18 cellular contexts compared by ENCODE assay signal in genomic region chr14:104789752-104790743, GRCh38. TPM values are rescaled to one million over a fixed set of nuclear protein-coding genes. Genes with fewer than 3 reads are reported as not detected.
DNase-seq lines count a peak whose midpoint lies in the region; ATAC-seq and TF ChIP-seq lines count a peak whose summit lies in the region.
"Had no signal": no experiment of that assay in that cellular context is flagged by ENCODE, and none has a peak within 500 bp of the region (broad histone marks: within the 10 kb centered on the region; RNA-seq: fewer than 3 reads in every experiment).

No MANE protein-coding gene starts in this region.

- peaks cover 48% of the 10 kb centered on the region for H3K36me3 ChIP-seq in neutrophil

- no peaks in the 10 kb centered on the region for H3K9me3 Mint-ChIP-seq in dendritic cell treated with granulocyte-macrophage colony-stimulating factor and Interleukin-4, amounts not matched to agents 40 ng/mL and 50 ng/mL, for 4 days

- H3K27ac ChIP-seq in right cardiac atrium (ENCODE audit: low read length) = no peak overlapping the region
- peak overlapping the region; percentile 96 for H3K27ac ChIP-seq in neutrophil

- no peaks in the 10 kb centered on the region for H3K27me3 Mint-ChIP-seq in dendritic cell treated with granulocyte-macrophage colony-stimulating factor and Interleukin-4, amounts not matched to agents 40 ng/mL and 50 ng/mL, for 4 days

- no peak for ATAC-seq in right cardiac atrium
- no peak for ATAC-seq in left cardiac atrium
- ATAC-seq in HG02852 (IDR thresholded peaks at IDR 0.05; ENCODE audit: unreplicated experiment) = no peak
- ATAC-seq in HG03520 (IDR thresholded peaks at IDR 0.05; ENCODE audit: unreplicated experiment) = no peak
- no peak for ATAC-seq in omental fat pad (ENCODE audit: low FRiP score)
- ATAC-seq: K562 had no signal

- H3K27me3 ChIP-seq in right cardiac atrium (ENCODE audit: control insufficient read depth, insufficient read depth) = no peaks in the 10 kb centered on the region
- H3K27me3 ChIP-seq in neutrophil = no peaks in the 10 kb centered on the region

- H3K4me1 ChIP-seq in right cardiac atrium (ENCODE audit: control insufficient read depth, insufficient read depth, low read length) (peaks cover 10% of the 10 kb centered on the region), neutrophil (ENCODE audit: control insufficient read depth in 1 of 2, insufficient read depth in 1 of 2, low read depth in 1 of 2, low read length in 1 of 2) (peaks cover 40 to 51% of the 10 kb centered on the region in 2 experiments)

- intact Hi-C loops in right cardiac atrium (cut with DNase I) (loop anchor here in 1 of 4 donors (5.0 kb wide), 1 partner anchor 33 kb away; no protein-coding TSS in a partner anchor), left cardiac atrium (cut with DNase I) (no loop called here)
- intact Hi-C loops in dendritic cell treated with granulocyte-macrophage colony-stimulating factor and Interleukin-4, amounts not matched to agents 40 ng/mL and 50 ng/mL, for 4 days (cut with micrococcal nuclease) = loop anchor here (5.0 kb wide), 1 partner anchor 37 kb away; no protein-coding TSS in a partner anchor

- 91% methylated on average over 31 of the region's 31 CpGs for WGBS in right cardiac atrium

- TF ChIP-seq CTCF in neutrophil (IDR thresholded peaks at IDR 0.05) (no peak), omental fat pad (IDR thresholded peaks at IDR 0.05) (no peak)

- H3K4me1 Mint-ChIP-seq in dendritic cell treated with granulocyte-macrophage colony-stimulating factor and Interleukin-4, amounts not matched to agents 40 ng/mL and 50 ng/mL, for 4 days (ENCODE audit: low read depth) = peaks cover 96% of the 10 kb centered on the region

- no peak overlapping the region for H3K4me3 ChIP-seq in right cardiac atrium (ENCODE audit: low read length)
- no peak overlapping the region for H3K4me3 ChIP-seq in neutrophil (ENCODE audit: low read depth in 1 of 2, low read length in 1 of 2)
- H3K4me3 ChIP-seq: K562 had no signal

- peak; percentile 16 to 65 (median 40) for DNase-seq in right cardiac atrium
- DNase-seq in left cardiac atrium = no peak
- DNase-seq in omental fat pad (ENCODE audit: low spot score) = no peak
- DNase-seq: DMS53; GF-D8; MM.1S; NCI-H1048; NCI-H1417 treated with DMSO at 0.1 percent for 48 hours; NCI-H187; NCI-H446 treated with DMSO at 0.1 percent for 48 hours; NK-92 treated with Interleukin-12 subunit alpha and Interleukin-12 subunit beta, amount 100 ng/mL, for 24 hours; SIG-M5; SK-N-SH had no signal

- no peaks in the 10 kb centered on the region for H3K9me3 ChIP-seq in right cardiac atrium (ENCODE audit: control insufficient read depth, low read length)
- H3K9me3 ChIP-seq in neutrophil = no peaks in the 10 kb centered on the region
- H3K9me3 ChIP-seq: SK-N-SH had no signal

- peak overlapping the region; percentile 91 for H3K27ac Mint-ChIP-seq in dendritic cell treated with granulocyte-macrophage colony-stimulating factor and Interleukin-4, amounts not matched to agents 40 ng/mL and 50 ng/mL, for 4 days

- H3K4me3 Mint-ChIP-seq in dendritic cell treated with granulocyte-macrophage colony-stimulating factor and Interleukin-4, amounts not matched to agents 40 ng/mL and 50 ng/mL, for 4 days = no peak overlapping the region

- H3K36me3 Mint-ChIP-seq in dendritic cell treated with granulocyte-macrophage colony-stimulating factor and Interleukin-4, amounts not matched to agents 40 ng/mL and 50 ng/mL, for 4 days (ENCODE audit: low read depth) = peaks cover 84% of the 10 kb centered on the region

RNA-seq across cellular contexts. Expression of gene AKT1, which starts 5.5 kb away (rescaled TPM):
- 100 to 1,000 TPM; 120 to 154 (median 126) TPM for total RNA-seq in right cardiac atrium
- polyA plus RNA-seq in right cardiac atrium = 101 TPM
- total RNA-seq in left cardiac atrium = 100 to 1,000 TPM; 113 to 127 TPM
- total RNA-seq in omental fat pad = 100 to 1,000 TPM; 104 to 121 (median 107) TPM

RNA-seq across cellular contexts. Expression of gene ZBTB42, which starts 10.9 kb away (rescaled TPM):
- total RNA-seq in right cardiac atrium (1 to 10 TPM; 6.0 to 7.7 (median 6.6) TPM), left cardiac atrium (1 to 10 TPM; 5.2 to 8.1 TPM), omental fat pad (1 to 10 TPM; 3.0 to 8.0 (median 6.3) TPM)
- polyA plus RNA-seq in right cardiac atrium = 5.3 TPM

RNA-seq across cellular contexts. Expression of gene SIVA1, which starts 37.1 kb away (rescaled TPM):
- 10 to 100 TPM; 74.6 to 88.5 (median 85.1) TPM for total RNA-seq in right cardiac atrium
- 201 TPM for polyA plus RNA-seq in right cardiac atrium
- total RNA-seq in left cardiac atrium = 10 to 100 TPM; 67.6 to 68.7 TPM
- total RNA-seq in omental fat pad = 100 to 1,000 TPM; 141 to 262 (median 167) TPM

Comparison
In these comparisons a context has a peak if more than half of its experiments do, and no peak if none do; other contexts are left out.
1. DNase-seq: peak in right cardiac atrium (3 of 3); none in left cardiac atrium (single experiment) and omental fat pad (single experiment).